15 cellular contexts compared by ENCODE assay signal in genomic region chr1:33302325-33302724, GRCh38. TPM values are rescaled to one million over a fixed set of nuclear protein-coding genes. Genes with fewer than 3 reads are reported as not detected.
DNase-seq lines count a peak whose midpoint lies in the region; ATAC-seq and TF ChIP-seq lines count a peak whose summit lies in the region.
"Had no signal": no experiment of that assay in that cellular context is flagged by ENCODE, and none has a peak within 500 bp of the region (broad histone marks: within the 10 kb centered on the region; RNA-seq: fewer than 3 reads in every experiment).

No MANE protein-coding gene starts in this region.

- intact Hi-C loops in posterior vena cava (cut with DNase I) (loop anchor here (2.0 to 10.0 kb wide), 2 partner anchors 62 to 1112 kb away; no protein-coding TSS in a partner anchor), left colon (cut with DNase I, micrococcal nuclease) (no loop called here)

- ATAC-seq in activated CD8-positive, alpha-beta memory T cell treated with anti-CD3 and anti-CD28 coated beads, Interleukin-2, amount 10 ng/mL, durations not matched to agents 7 days and 5 days, result peak; percentile 77
- ATAC-seq in activated T-cell treated with anti-CD3 and anti-CD28 coated beads, Interleukin-2, amount 50 U/mL, for 72 hours (replicated peaks in 1 of 2), result peak in 1 of 2 donors; percentile 50
- ATAC-seq in HG02973 (IDR thresholded peaks at IDR 0.05; ENCODE audit: unreplicated experiment), result no peak
- no peak for ATAC-seq in left colon

- H3K27me3 ChIP-seq in Loucy (ENCODE audit: insufficient read depth, low read length, poor library complexity, severe bottlenecking), result no peaks in the 10 kb centered on the region

- peaks cover 14% of the 10 kb centered on the region for H3K27me3 Mint-ChIP-seq in activated CD8-positive, alpha-beta memory T cell treated with anti-CD3 and anti-CD28 coated beads, Interleukin-2, amount 10 ng/mL, durations not matched to agents 7 days and 5 days
- peaks cover 12% of the 10 kb centered on the region for H3K27me3 Mint-ChIP-seq in activated T-cell treated with anti-CD3 and anti-CD28 coated beads, Interleukin-2, amount 50 U/mL, for 72 hours (ENCODE audit: low read depth)

- CTCF ChIA-PET in activated CD8-positive, alpha-beta memory T cell treated with anti-CD3 and anti-CD28 coated beads, Interleukin-2, amount 10 ng/mL, durations not matched to agents 7 days and 5 days (lab: Charles Lee), result interaction anchor here (4.5 kb wide), 1 partner anchor 7 kb away, joined by 24 read pairs; no protein-coding TSS in a partner anchor
- CTCF ChIA-PET in RWPE1 (lab: Yijun Ruan, JAX), result interaction anchor here (0.5 kb wide), 1 partner anchor 83 kb away, joined by 6 read pairs; no protein-coding TSS in a partner anchor

- peaks cover 2% of the 10 kb centered on the region for H3K9me3 Mint-ChIP-seq in activated CD8-positive, alpha-beta memory T cell treated with anti-CD3 and anti-CD28 coated beads, Interleukin-2, amount 10 ng/mL, durations not matched to agents 7 days and 5 days (ENCODE audit: low read depth)
- no peaks in the 10 kb centered on the region for H3K9me3 Mint-ChIP-seq in activated T-cell treated with anti-CD3 and anti-CD28 coated beads, Interleukin-2, amount 50 U/mL, for 72 hours

- peaks cover 15% of the 10 kb centered on the region for H3K4me1 ChIP-seq in Loucy (ENCODE audit: insufficient read depth, low read length, poor library complexity, severe bottlenecking)

- no peaks in the 10 kb centered on the region for H3K79me2 ChIP-seq in Loucy (ENCODE audit: insufficient read depth, low read length)

- peak overlapping the region; percentile 20 for H3K4me3 ChIP-seq in Loucy (ENCODE audit: low read length, poor library complexity, severe bottlenecking)

- peaks cover 40% of the 10 kb centered on the region for H3K4me1 Mint-ChIP-seq in activated CD8-positive, alpha-beta memory T cell treated with anti-CD3 and anti-CD28 coated beads, Interleukin-2, amount 10 ng/mL, durations not matched to agents 7 days and 5 days
- peaks cover 17% of the 10 kb centered on the region for H3K4me1 Mint-ChIP-seq in activated T-cell treated with anti-CD3 and anti-CD28 coated beads, Interleukin-2, amount 50 U/mL, for 72 hours (ENCODE audit: low read depth)

- H2AFZ ChIP-seq in Loucy (ENCODE audit: low read length), result peak overlapping the region; percentile 70

- H3K36me3 ChIP-seq in Loucy (ENCODE audit: insufficient read depth, low read length), result peaks cover 23% of the 10 kb centered on the region; the same call in 1 of the 2 replicates

- no peak overlapping the region for H3K9ac ChIP-seq in Loucy (ENCODE audit: low read depth, low read length, poor library complexity, severe bottlenecking)

- peak overlapping the region; percentile 77 for H3K27ac Mint-ChIP-seq in activated CD8-positive, alpha-beta memory T cell treated with anti-CD3 and anti-CD28 coated beads, Interleukin-2, amount 10 ng/mL, durations not matched to agents 7 days and 5 days
- H3K27ac Mint-ChIP-seq in activated T-cell treated with anti-CD3 and anti-CD28 coated beads, Interleukin-2, amount 50 U/mL, for 72 hours, result peak overlapping the region; percentile 65

- H3K9me3 ChIP-seq in Loucy (ENCODE audit: insufficient read depth, low read depth, low read length), result no peaks in the 10 kb centered on the region

- H3F3A ChIP-seq in Loucy (ENCODE audit: low read depth), result no peaks in the 10 kb centered on the region; the same call in 1 of the 2 replicates

- no peaks in the 10 kb centered on the region for H4K20me1 ChIP-seq in Loucy (ENCODE audit: insufficient read depth, low read length, poor library complexity, severe bottlenecking)

- H3K4me2 ChIP-seq in Loucy (ENCODE audit: low read depth, low read length, poor library complexity, severe bottlenecking), result peak overlapping the region; percentile 49

- H3K27ac ChIP-seq in RWPE1, result no peak overlapping the region

- peak; percentile 85 for DNase-seq in activated CD8-positive, alpha-beta memory T cell treated with anti-CD3 and anti-CD28 coated beads, Interleukin-2, amount 10 ng/mL, durations not matched to agents 7 days and 5 days
- DNase-seq in activated CD8-positive, alpha-beta memory T cell treated with anti-CD3 and anti-CD28 coated beads, Interleukin-2, amount 50 U/mL, for 4 hours, result no peak
- peak in 1 of 2 donors; percentile 31 for DNase-seq in activated T-cell treated with anti-CD3 and anti-CD28 coated beads, Interleukin-2, amount 50 U/mL, for 72 hours
- DNase-seq in posterior vena cava (ENCODE audit: low spot score) (peak; percentile 64), RWPE1 (ENCODE audit: low spot score) (no peak), left colon (no peak)
- DNase-seq: activated gamma-delta T cell, DMS79, hypothalamus, NCI-H1092 had no signal

- H3K36me3 Mint-ChIP-seq in activated CD8-positive, alpha-beta memory T cell treated with anti-CD3 and anti-CD28 coated beads, Interleukin-2, amount 10 ng/mL, durations not matched to agents 7 days and 5 days, result peaks cover 13% of the 10 kb centered on the region
- peaks cover 0 to 1% of the 10 kb centered on the region in 2 donors for H3K36me3 Mint-ChIP-seq in activated T-cell treated with anti-CD3 and anti-CD28 coated beads, Interleukin-2, amount 50 U/mL, for 72 hours (ENCODE audit: insufficient read depth in 2 of 2)

- H3K4me3 Mint-ChIP-seq in activated CD8-positive, alpha-beta memory T cell treated with anti-CD3 and anti-CD28 coated beads, Interleukin-2, amount 10 ng/mL, durations not matched to agents 7 days and 5 days, result no peak overlapping the region
- H3K4me3 Mint-ChIP-seq in activated T-cell treated with anti-CD3 and anti-CD28 coated beads, Interleukin-2, amount 50 U/mL, for 72 hours, result no peak overlapping the region

- H3K9me2 ChIP-seq in Loucy (replicated peaks; ENCODE audit: low read depth, low read length), result no peaks in the 10 kb centered on the region

- POLR2A ChIA-PET in RWPE1 (lab: Yijun Ruan, JAX; ENCODE audit: low non-redundant PET), result interaction anchor here (0.6 kb wide), 1 partner anchor 164 kb away, joined by 3 read pairs; no protein-coding TSS in a partner anchor

- no peak for TF ChIP-seq CTCF in Loucy (conservative IDR thresholded peaks at IDR 0.05; ENCODE audit: low read length)
- TF ChIP-seq CTCF in RWPE1 (conservative IDR thresholded peaks at IDR 0.05; ENCODE audit: low read depth), result no peak

RNA-seq across cellular contexts. Expression of gene A3GALT2, which starts 18.6 kb away (rescaled TPM):
- not detected for total RNA-seq in activated CD8-positive, alpha-beta memory T cell treated with anti-CD3 and anti-CD28 coated beads, Interleukin-2, amount 10 ng/mL, durations not matched to agents 7 days and 5 days
- not detected for total RNA-seq in activated T-cell treated with anti-CD3 and anti-CD28 coated beads, Interleukin-2, amount 50 U/mL, for 72 hours
- under 1 TPM in 1 of 2 donors, not detected in 1; 0.24 TPM for total RNA-seq in posterior vena cava
- not detected for total RNA-seq in left colon
- total RNA-seq: cerebellum, H4, NCI-H460 had no signal

RNA-seq across cellular contexts. Expression of gene ZNF362, which starts 46.0 kb away (rescaled TPM):
- 10 to 100 TPM; 13.7 to 16.5 TPM for total RNA-seq in activated CD8-positive, alpha-beta memory T cell treated with anti-CD3 and anti-CD28 coated beads, Interleukin-2, amount 10 ng/mL, durations not matched to agents 7 days and 5 days
- 10 to 100 TPM; 16.9 to 23.9 TPM for total RNA-seq in activated T-cell treated with anti-CD3 and anti-CD28 coated beads, Interleukin-2, amount 50 U/mL, for 72 hours
- total RNA-seq in posterior vena cava, result 10 to 100 TPM; 25.8 to 37.0 TPM
- 10 to 100 TPM in 1 of 2 donors, 1 to 10 TPM in 1; 8.1 to 14.7 TPM for total RNA-seq in left colon

Comparison
In these comparisons a context has a peak if more than half of its experiments do, and no peak if none do; other contexts are left out.
1. DNase-seq: peak in activated CD8-positive, alpha-beta memory T cell treated with anti-CD3 and anti-CD28 coated beads, Interleukin-2, amount 10 ng/mL, durations not matched to agents 7 days and 5 days (single experiment) and posterior vena cava (single experiment); none in activated CD8-positive, alpha-beta memory T cell treated with anti-CD3 and anti-CD28 coated beads, Interleukin-2, amount 50 U/mL, for 4 hours (single experiment), RWPE1 (single experiment) and left colon (0 of 2).
2. intact Hi-C loops: an anchor here in posterior vena cava (2.0 to 10.0 kb wide); none called in left colon.